ENCODE assay signal across 2 cellular contexts in genomic region chr14:70872678-70873020, GRCh38.
A peak's percentile ranks its signal among the peaks of the same experiment; 100 is the strongest.
TF ChIP-seq lines count a peak whose summit lies in the region.

No MANE protein-coding gene starts in this region.

TF ChIP-seq in HepG2, 621 proteins besides CTCF, POLR2A, EP300 and RAD21:
- TF ChIP-seq ZNF652 (CRISPR knock-in tag; IDR thresholded peaks at IDR 0.05; ENCODE audit: borderline replicate concordance, low read depth) (peak; percentile 75), ZNF232 (CRISPR knock-in tag; IDR thresholded peaks at IDR 0.05; ENCODE audit: borderline replicate concordance) (no peak)

TF ChIP-seq in GM23338, 12 proteins besides CTCF, POLR2A, EP300 and RAD21:
- no peak for TF ChIP-seq CREB1 (CRISPR knock-in tag; IDR thresholded peaks at IDR 0.05; ENCODE audit: low read depth)
- no peak for TF ChIP-seq ETS1 (IDR thresholded peaks at IDR 0.05)
- no peak for TF ChIP-seq REST (IDR thresholded peaks at IDR 0.05; ENCODE audit: unreplicated experiment)
